ENCODE assay signal across 7 cellular contexts in genomic region chr19:10566408-10566657, GRCh38. TPM values are rescaled to one million over a fixed set of nuclear protein-coding genes. Genes with fewer than 3 reads are reported as not detected.
A peak's percentile ranks its signal among the peaks of the same experiment; 100 is the strongest.
DNase-seq lines count a peak whose midpoint lies in the region; ATAC-seq, FAIRE-seq and TF ChIP-seq lines count a peak whose summit lies in the region.

No MANE protein-coding gene starts in this region.

- H3K4me1 Mint-ChIP-seq in activated naive CD8-positive, alpha-beta T cell treated with anti-CD3 and anti-CD28 coated beads, Interleukin-2, amount 10 ng/mL, durations not matched to agents 7 days and 5 days = peaks cover 31% of the 10 kb centered on the region

- dilution Hi-C loops in keratinocyte (cut with MboI; ENCODE audit: extremely low pct_ligation_motif_present, low sequenced_read_pairs) = no loop called here

- no peak overlapping the region for H2AFZ ChIP-seq in keratinocyte (ENCODE audit: control insufficient read depth, low read length)

- WGBS in HUES64 = 29% methylated on average over 4 of the region's 4 CpGs

- H3K9me3 Mint-ChIP-seq in activated naive CD8-positive, alpha-beta T cell treated with anti-CD3 and anti-CD28 coated beads, Interleukin-2, amount 10 ng/mL, durations not matched to agents 7 days and 5 days = no peaks in the 10 kb centered on the region

- H3K27me3 Mint-ChIP-seq in activated naive CD8-positive, alpha-beta T cell treated with anti-CD3 and anti-CD28 coated beads, Interleukin-2, amount 10 ng/mL, durations not matched to agents 7 days and 5 days = no peaks in the 10 kb centered on the region

- H3K4me3 ChIP-seq in HUES64 (ENCODE audit: low read length) (peak overlapping the region; percentile 89), keratinocyte (ENCODE audit: control insufficient read depth in 2 of 3, extremely low read depth in 1 of 3, insufficient read depth in 2 of 3, low read depth in 1 of 3, low read length in 3 of 3) (peak overlapping the region; percentile 57 to 98 (median 59)), subcutaneous abdominal adipose tissue (ENCODE audit: low read depth in 1 of 5, low read length in 5 of 5) (peak overlapping the region; percentile 65 to 93 (median 73))

- peak overlapping the region; percentile 70 for H3K4me2 ChIP-seq in keratinocyte (ENCODE audit: control insufficient read depth, extremely low read depth, insufficient read depth, low read depth, low read length)

- H3K4me3 Mint-ChIP-seq in activated naive CD8-positive, alpha-beta T cell treated with anti-CD3 and anti-CD28 coated beads, Interleukin-2, amount 10 ng/mL, durations not matched to agents 7 days and 5 days = peak overlapping the region; percentile 99

- FAIRE-seq in keratinocyte (lab: Jason Lieb, UNC) = no peak

- peaks cover 18% of the 10 kb centered on the region for H3K79me2 ChIP-seq in keratinocyte (ENCODE audit: control insufficient read depth, insufficient read depth, low read length)

- H3K27ac ChIP-seq in HUES64 (ENCODE audit: low read depth, low read length) (no peak overlapping the region), keratinocyte (ENCODE audit: control insufficient read depth, insufficient read depth, low read length) (peak overlapping the region; percentile 47), subcutaneous abdominal adipose tissue (ENCODE audit: low read depth, low read length) (peak overlapping the region; percentile 75)

- peak overlapping the region; percentile 98 for H3K27ac Mint-ChIP-seq in activated naive CD8-positive, alpha-beta T cell treated with anti-CD3 and anti-CD28 coated beads, Interleukin-2, amount 10 ng/mL, durations not matched to agents 7 days and 5 days

- no peaks in the 10 kb centered on the region for H3K9me1 ChIP-seq in keratinocyte (ENCODE audit: control insufficient read depth, extremely low read depth, insufficient read depth, low read length)

- peaks cover 22% of the 10 kb centered on the region for H3K27me3 ChIP-seq in HUES64 (ENCODE audit: insufficient read depth, low read length)
- H3K27me3 ChIP-seq in keratinocyte (ENCODE audit: control insufficient read depth, extremely low read depth, insufficient read depth, low read length) = no peaks in the 10 kb centered on the region
- H3K27me3 ChIP-seq in subcutaneous abdominal adipose tissue (ENCODE audit: control insufficient read depth in 5 of 5, insufficient read depth in 4 of 5, low read length in 5 of 5) = no peaks in the 10 kb centered on the region

- no peak for DNase-seq in activated naive CD8-positive, alpha-beta T cell treated with anti-CD3 and anti-CD28 coated beads, Interleukin-2, amount 10 ng/mL, durations not matched to agents 7 days and 5 days
- DNase-seq in keratinocyte (ENCODE audit: low read depth, low spot score) (no peak), NCI-H1417 treated with DMSO at 0.1 percent for 48 hours (lab: John Stamatoyannopoulos, UW) (no peak)
- no peak for DNase-seq in activated CD4-positive, CD25-positive, alpha-beta regulatory T cell (lab: John Stamatoyannopoulos, UW)

- H3K36me3 ChIP-seq in HUES64 (ENCODE audit: insufficient read depth, low read length) (peaks cover 20% of the 10 kb centered on the region), keratinocyte (ENCODE audit: control insufficient read depth in 2 of 2, extremely low read depth in 1 of 2, insufficient read depth in 2 of 2, low read length in 2 of 2) (peaks cover 5 to 6% of the 10 kb centered on the region in 2 experiments), subcutaneous abdominal adipose tissue (ENCODE audit: control insufficient read depth in 5 of 5, insufficient read depth in 5 of 5, low read length in 5 of 5) (peaks cover 0 to 3% (median 0%) of the 10 kb centered on the region in 5 donors)

- no peak for ATAC-seq in activated naive CD8-positive, alpha-beta T cell treated with anti-CD3 and anti-CD28 coated beads, Interleukin-2, amount 10 ng/mL, durations not matched to agents 7 days and 5 days (ENCODE audit: low read depth)
- no peak for ATAC-seq in HG02840 (IDR thresholded peaks at IDR 0.05; ENCODE audit: low FRiP score, unreplicated experiment)

- H4K20me1 ChIP-seq in keratinocyte (ENCODE audit: control insufficient read depth, extremely low read depth, insufficient read depth, low read length) = no peaks in the 10 kb centered on the region

- H3K9me3 ChIP-seq in HUES64 (ENCODE audit: insufficient read depth, low read depth, low read length) = no peaks in the 10 kb centered on the region
- no peaks in the 10 kb centered on the region for H3K9me3 ChIP-seq in keratinocyte (ENCODE audit: control insufficient read depth, low read depth, low read length)
- no peaks in the 10 kb centered on the region for H3K9me3 ChIP-seq in subcutaneous abdominal adipose tissue (ENCODE audit: control insufficient read depth in 5 of 5, low read length in 5 of 5)

- H3K9ac ChIP-seq in HUES64 (ENCODE audit: low read depth, low read length) (no peak overlapping the region), keratinocyte (ENCODE audit: control insufficient read depth, extremely low read depth, insufficient read depth, low read length) (no peak overlapping the region), subcutaneous abdominal adipose tissue (ENCODE audit: low read length in 5 of 5) (peak overlapping the region in 3 of 5 donors; percentile 30 to 63 (median 48))

- TF ChIP-seq CTCF in keratinocyte (optimal IDR thresholded peaks at IDR 0.05 in 1 of 3, IDR thresholded peaks at IDR 0.05 in 1 of 3, conservative IDR thresholded peaks at IDR 0.05 in 1 of 3; ENCODE audit: extremely low read depth in 1 of 3, insufficient read depth in 2 of 3, low read length in 3 of 3) = no peak

- H3K4me1 ChIP-seq in HUES64 (ENCODE audit: insufficient read depth, low read length) (0 out of 2 replicates have a peak, but pooled peaks cover 12% of the 10 kb centered on the region), keratinocyte (ENCODE audit: control insufficient read depth, extremely low read depth, insufficient read depth, low read length) (peaks cover 31% of the 10 kb centered on the region), subcutaneous abdominal adipose tissue (ENCODE audit: control insufficient read depth in 5 of 5, insufficient read depth in 5 of 5, low read length in 5 of 5) (peaks cover 5 to 41% (median 40%) of the 10 kb centered on the region in 5 donors)

- H3K36me3 Mint-ChIP-seq in activated naive CD8-positive, alpha-beta T cell treated with anti-CD3 and anti-CD28 coated beads, Interleukin-2, amount 10 ng/mL, durations not matched to agents 7 days and 5 days = peaks cover 24% of the 10 kb centered on the region

- POLR2A ChIA-PET in activated naive CD8-positive, alpha-beta T cell treated with anti-CD3 and anti-CD28 coated beads, Interleukin-2, amount 10 ng/mL, durations not matched to agents 7 days and 5 days (lab: Charles Lee) = interaction anchor here (0.6 to 7.9 kb wide), 16 partner anchors 12 to 423 kb away, joined by 3 to 224 read pairs (median 4); partner anchors contain the start of genes ATG4D, CDC37 and QTRT1

RNA-seq across cellular contexts. Expression of gene KRI1, which starts 0.5 kb away (rescaled TPM):
- polyA plus RNA-seq in HUES64 (2013, experiment 1 of 2) = 27.0 TPM
- polyA plus RNA-seq in HUES64 (2013, experiment 2 of 2) = 24.5 TPM
- 10 to 100 TPM; 76.2 to 85.4 TPM for total RNA-seq in activated naive CD8-positive, alpha-beta T cell treated with anti-CD3 and anti-CD28 coated beads, Interleukin-2, amount 10 ng/mL, durations not matched to agents 7 days and 5 days
- 13.4 to 19.0 TPM (median 13.5 TPM) in 3 replicates for polyA plus RNA-seq in keratinocyte
- 48.2 TPM for polyA plus RNA-seq in keratinocyte (2011; ENCODE audit: low read depth)
- polyA plus RNA-seq in keratinocyte (2011; cell fraction: cytosol; rRNA removed) = 7.6 and 12.7 TPM in 2 replicates
- 41.0 and 42.6 TPM in 2 replicates for polyA plus RNA-seq in keratinocyte (2011; cell fraction: nucleus; rRNA removed)
- 12.5 and 20.2 TPM in 2 replicates for polyA plus RNA-seq in keratinocyte (2012; ENCODE audit: low replicate concordance)
- polyA minus RNA-seq in keratinocyte = 4.5 to 7.4 TPM (median 5.3 TPM) in 3 replicates
- 13.8 TPM for polyA minus RNA-seq in keratinocyte (2011; cell fraction: cytosol; rRNA and poly(A)+ RNA removed)
- 8.1 and 9.8 TPM in 2 replicates for polyA minus RNA-seq in keratinocyte (2011; cell fraction: nucleus; rRNA and poly(A)+ RNA removed)

RNA-seq across cellular contexts. Expression of gene CDKN2D, which starts 2.4 kb away (rescaled TPM):
- polyA plus RNA-seq in HUES64 (2013, experiment 1 of 2) = 2.4 TPM
- polyA plus RNA-seq in HUES64 (2013, experiment 2 of 2) = 3.7 TPM
- total RNA-seq in activated naive CD8-positive, alpha-beta T cell treated with anti-CD3 and anti-CD28 coated beads, Interleukin-2, amount 10 ng/mL, durations not matched to agents 7 days and 5 days = 10 to 100 TPM; 93.0 to 95.9 TPM
- 3.9 to 7.3 TPM (median 6.8 TPM) in 3 replicates for polyA plus RNA-seq in keratinocyte
- polyA plus RNA-seq in keratinocyte (2011; ENCODE audit: low read depth) = 1.9 TPM
- 4.1 and 8.0 TPM in 2 replicates for polyA plus RNA-seq in keratinocyte (2011; cell fraction: cytosol; rRNA removed)
- 4.1 and 5.0 TPM in 2 replicates for polyA plus RNA-seq in keratinocyte (2011; cell fraction: nucleus; rRNA removed)
- polyA plus RNA-seq in keratinocyte (2012; ENCODE audit: low replicate concordance) = 4.8 and 13.1 TPM in 2 replicates
- polyA minus RNA-seq in keratinocyte = 2.5 to 6.5 TPM (median 2.8 TPM) in 3 replicates
- 10.0 TPM for polyA minus RNA-seq in keratinocyte (2011; cell fraction: cytosol; rRNA and poly(A)+ RNA removed)
- polyA minus RNA-seq in keratinocyte (2011; cell fraction: nucleus; rRNA and poly(A)+ RNA removed) = 0.93 and 0.95 TPM in 2 replicates

RNA-seq across cellular contexts. Expression of gene AP1M2, which starts 20.8 kb away (rescaled TPM):
- polyA plus RNA-seq in HUES64 (2013, experiment 1 of 2) = 14.7 TPM
- 17.5 TPM for polyA plus RNA-seq in HUES64 (2013, experiment 2 of 2)
- total RNA-seq in activated naive CD8-positive, alpha-beta T cell treated with anti-CD3 and anti-CD28 coated beads, Interleukin-2, amount 10 ng/mL, durations not matched to agents 7 days and 5 days = not detected
- polyA plus RNA-seq in keratinocyte = 83.1 to 122 TPM (median 109 TPM) in 3 replicates
- polyA plus RNA-seq in keratinocyte (2011; ENCODE audit: low read depth) = 32.6 TPM
- 89.6 and 103 TPM in 2 replicates for polyA plus RNA-seq in keratinocyte (2011; cell fraction: cytosol; rRNA removed)
- 68.6 and 85.6 TPM in 2 replicates for polyA plus RNA-seq in keratinocyte (2011; cell fraction: nucleus; rRNA removed)
- polyA plus RNA-seq in keratinocyte (2012; ENCODE audit: low replicate concordance) = 76.8 and 87.2 TPM in 2 replicates
- polyA minus RNA-seq in keratinocyte = 137 to 221 TPM (median 160 TPM) in 3 replicates
- polyA minus RNA-seq in keratinocyte (2011; cell fraction: cytosol; rRNA and poly(A)+ RNA removed) = 129 TPM
- 42.7 and 56.3 TPM in 2 replicates for polyA minus RNA-seq in keratinocyte (2011; cell fraction: nucleus; rRNA and poly(A)+ RNA removed)

RNA-seq across cellular contexts. Expression of gene ATG4D, which starts 22.6 kb away (rescaled TPM):
- 23.6 TPM for polyA plus RNA-seq in HUES64 (2013, experiment 1 of 2)
- 24.9 TPM for polyA plus RNA-seq in HUES64 (2013, experiment 2 of 2)
- total RNA-seq in activated naive CD8-positive, alpha-beta T cell treated with anti-CD3 and anti-CD28 coated beads, Interleukin-2, amount 10 ng/mL, durations not matched to agents 7 days and 5 days = 10 to 100 TPM; 50.4 to 66.6 TPM
- polyA plus RNA-seq in keratinocyte = 12.6 to 17.9 TPM (median 15.5 TPM) in 3 replicates
- 6.1 TPM for polyA plus RNA-seq in keratinocyte (2011; ENCODE audit: low read depth)
- polyA plus RNA-seq in keratinocyte (2011; cell fraction: cytosol; rRNA removed) = 12.4 and 19.5 TPM in 2 replicates
- polyA plus RNA-seq in keratinocyte (2011; cell fraction: nucleus; rRNA removed) = 22.0 and 29.4 TPM in 2 replicates
- polyA plus RNA-seq in keratinocyte (2012; ENCODE audit: low replicate concordance) = 19.0 and 37.1 TPM in 2 replicates
- polyA minus RNA-seq in keratinocyte = 8.8 to 43.4 TPM (median 16.2 TPM) in 3 replicates
- polyA minus RNA-seq in keratinocyte (2011; cell fraction: cytosol; rRNA and poly(A)+ RNA removed) = 30.3 TPM
- 9.8 and 10.8 TPM in 2 replicates for polyA minus RNA-seq in keratinocyte (2011; cell fraction: nucleus; rRNA and poly(A)+ RNA removed)

RNA-seq across cellular contexts. Expression of gene S1PR5, which starts 49.1 kb away (rescaled TPM):
- 1.1 TPM for polyA plus RNA-seq in HUES64 (2013, experiment 1 of 2)
- 1.0 TPM for polyA plus RNA-seq in HUES64 (2013, experiment 2 of 2)
- 1 to 10 TPM; 3.3 to 4.7 TPM for total RNA-seq in activated naive CD8-positive, alpha-beta T cell treated with anti-CD3 and anti-CD28 coated beads, Interleukin-2, amount 10 ng/mL, durations not matched to agents 7 days and 5 days
- 9.4 to 10.5 TPM (median 10.3 TPM) in 3 replicates for polyA plus RNA-seq in keratinocyte
- 47.8 TPM for polyA plus RNA-seq in keratinocyte (2011; ENCODE audit: low read depth)
- polyA plus RNA-seq in keratinocyte (2011; cell fraction: cytosol; rRNA removed) = 3.5 and 5.5 TPM in 2 replicates
- polyA plus RNA-seq in keratinocyte (2011; cell fraction: nucleus; rRNA removed) = 15.9 and 17.3 TPM in 2 replicates
- 10.9 and 26.2 TPM in 2 replicates for polyA plus RNA-seq in keratinocyte (2012; ENCODE audit: low replicate concordance)
- polyA minus RNA-seq in keratinocyte = 2.2 to 4.1 TPM (median 3.0 TPM) in 3 replicates
- polyA minus RNA-seq in keratinocyte (2011; cell fraction: cytosol; rRNA and poly(A)+ RNA removed) = 20.5 TPM
- 16.1 and 16.9 TPM in 2 replicates for polyA minus RNA-seq in keratinocyte (2011; cell fraction: nucleus; rRNA and poly(A)+ RNA removed)

Comparison
In these comparisons a context has a peak if more than half of its experiments do, and no peak if none do; other contexts are left out.
1. H3K9ac ChIP-seq: peak in subcutaneous abdominal adipose tissue (3 of 5); none in HUES64 (single experiment) and keratinocyte (single experiment).
2. Peak in every context shown above with its lines, with median percentiles within 50 percentile points of each other: H3K4me3 ChIP-seq.